ENCODE assay signal across 16 cellular contexts in genomic region chr6:45554596-45554995, GRCh38.
"Had no signal": no experiment of that assay in that cellular context is flagged by ENCODE, and none has a peak within 500 bp of the region (broad histone marks: within the 10 kb centered on the region; RNA-seq: fewer than 3 reads in every experiment).

No MANE protein-coding gene starts in this region.

- H3K4me3 ChIP-seq: esophagus muscularis mucosa, upper lobe of right lung had no signal

- ATAC-seq: activated CD8-positive, alpha-beta T cell treated with anti-CD3 and anti-CD28 coated beads, Interleukin-2, amount 10 ng/mL, durations not matched to agents 7 days and 5 days; activated naive CD4-positive, alpha-beta T cell treated with anti-CD3 and anti-CD28 coated beads, Interleukin-2, amount 50 U/mL, for 72 hours; sciatic nerve; stimulated activated naive CD8-positive, alpha-beta T cell treated with anti-CD3 and anti-CD28 coated beads, Interleukin-15, amount 100 ng/mL, for 72 hours; upper lobe of right lung had no signal

- H3K9me3 Mint-ChIP-seq: activated naive CD4-positive, alpha-beta T cell treated with anti-CD3 and anti-CD28 coated beads, Interleukin-2, amount 50 U/mL, for 72 hours; activated T-cell treated with anti-CD3 and anti-CD28 coated beads, Interleukin-2, amount 50 U/mL, for 72 hours; nephron progenitor cell; stimulated activated naive CD8-positive, alpha-beta T cell treated with anti-CD3 and anti-CD28 coated beads, Interleukin-15, amount 100 ng/mL, for 72 hours had no signal

- H3K36me3 ChIP-seq: esophagus muscularis mucosa, upper lobe of right lung had no signal

- H3K27ac Mint-ChIP-seq: activated CD4-positive, alpha-beta T cell treated with anti-CD3 and anti-CD28 coated beads, Interleukin-2, amount 10 ng/mL, durations not matched to agents 24 days and 14 days; activated CD8-positive, alpha-beta T cell treated with anti-CD3 and anti-CD28 coated beads, Interleukin-2, amount 10 ng/mL, durations not matched to agents 7 days and 5 days; activated naive CD4-positive, alpha-beta T cell treated with anti-CD3 and anti-CD28 coated beads, Interleukin-2, amount 50 U/mL, for 72 hours; nephron progenitor cell; stimulated activated naive CD8-positive, alpha-beta T cell treated with anti-CD3 and anti-CD28 coated beads, Interleukin-15, amount 100 ng/mL, for 72 hours had no signal

- H3K27ac ChIP-seq: esophagus muscularis mucosa, upper lobe of right lung had no signal

- DNase-seq: activated CD4-positive, alpha-beta T cell treated with anti-CD3 and anti-CD28 coated beads, Interleukin-2, amount 10 ng/mL, durations not matched to agents 24 days and 14 days; activated CD4-positive, CD25-positive, alpha-beta regulatory T cell; activated CD8-positive, alpha-beta memory T cell treated with anti-CD3 and anti-CD28 coated beads, Interleukin-2, amount 50 U/mL, for 4 hours; activated CD8-positive, alpha-beta T cell treated with anti-CD3 and anti-CD28 coated beads, Interleukin-2, amount 10 ng/mL, durations not matched to agents 7 days and 5 days; activated gamma-delta T cell; activated T-cell treated with anti-CD3 and anti-CD28 coated beads, Interleukin-2, amount 50 U/mL, for 72 hours; amniotic stem cell; glutamatergic neuron; mesendoderm; nephron progenitor cell; stimulated activated naive CD8-positive, alpha-beta T cell treated with anti-CD3 and anti-CD28 coated beads, Interleukin-15, amount 100 ng/mL, for 72 hours; T-helper 1 cell; upper lobe of right lung had no signal

- H3K27me3 Mint-ChIP-seq: activated CD4-positive, alpha-beta T cell treated with anti-CD3 and anti-CD28 coated beads, Interleukin-2, amount 10 ng/mL, durations not matched to agents 24 days and 14 days; stimulated activated naive CD8-positive, alpha-beta T cell treated with anti-CD3 and anti-CD28 coated beads, Interleukin-15, amount 100 ng/mL, for 72 hours had no signal

- H3K9me3 ChIP-seq: esophagus muscularis mucosa, upper lobe of right lung had no signal

- H3K27me3 ChIP-seq: esophagus muscularis mucosa, upper lobe of right lung had no signal

- H3K4me3 Mint-ChIP-seq: activated CD4-positive, alpha-beta T cell treated with anti-CD3 and anti-CD28 coated beads, Interleukin-2, amount 10 ng/mL, durations not matched to agents 24 days and 14 days; activated CD8-positive, alpha-beta T cell treated with anti-CD3 and anti-CD28 coated beads, Interleukin-2, amount 10 ng/mL, durations not matched to agents 7 days and 5 days; activated T-cell treated with anti-CD3 and anti-CD28 coated beads, Interleukin-2, amount 50 U/mL, for 72 hours; nephron progenitor cell; stimulated activated naive CD8-positive, alpha-beta T cell treated with anti-CD3 and anti-CD28 coated beads, Interleukin-15, amount 100 ng/mL, for 72 hours had no signal

- H3K4me1 ChIP-seq: upper lobe of right lung had no signal
